1 cellular context compared by ENCODE assay signal in genomic region chr1:228102791-228103620, GRCh38.
TF ChIP-seq lines count a peak whose summit lies in the region.

Gene C1orf35, minus strand, starts transcription at chr1:228103325. Its CDS starts 98 bp downstream, at chr1:228103227.

TF ChIP-seq in HepG2, 621 proteins besides CTCF, POLR2A, EP300 and RAD21 (continued from another document and continues in another):
- TF ChIP-seq BCLAF1 (IDR thresholded peaks at IDR 0.05) = no peak
- no peak for TF ChIP-seq ZNF326 (CRISPR knock-in tag; IDR thresholded peaks at IDR 0.05; ENCODE audit: borderline replicate concordance)
- peak; percentile 62; the same call in 1 of the 2 replicates for TF ChIP-seq E2F2 (CRISPR knock-in tag; IDR thresholded peaks at IDR 0.05; ENCODE audit: borderline replicate concordance)
- peak; percentile 91 for TF ChIP-seq FOXC1 (CRISPR knock-in tag; IDR thresholded peaks at IDR 0.05; ENCODE audit: borderline replicate concordance)
- TF ChIP-seq ZNF354B (CRISPR knock-in tag; IDR thresholded peaks at IDR 0.05) = no peak
- peak; percentile 92 for TF ChIP-seq REL (CRISPR knock-in tag; conservative IDR thresholded peaks at IDR 0.05)
- TF ChIP-seq ZEB1 (IDR thresholded peaks at IDR 0.05; ENCODE audit: insufficient replicate concordance, low read depth) = no peak
- no peak; the same call in 1 of the 2 replicates for TF ChIP-seq ZNF609 (CRISPR knock-in tag; IDR thresholded peaks at IDR 0.05; ENCODE audit: borderline replicate concordance)
- no peak for TF ChIP-seq ZBTB8A (CRISPR knock-in tag; IDR thresholded peaks at IDR 0.05; ENCODE audit: borderline replicate concordance, low read depth)
- peak; percentile 75 for TF ChIP-seq NRL (CRISPR knock-in tag; IDR thresholded peaks at IDR 0.05; ENCODE audit: borderline replicate concordance)
- TF ChIP-seq PRDM10 (CRISPR knock-in tag; IDR thresholded peaks at IDR 0.05; ENCODE audit: low read depth) = no peak
- peak; percentile 50; the same call in 1 of the 2 replicates for TF ChIP-seq ZSCAN12 (CRISPR knock-in tag; IDR thresholded peaks at IDR 0.05)
- no peak for TF ChIP-seq HHEX (CRISPR knock-in tag; IDR thresholded peaks at IDR 0.05)
- TF ChIP-seq ZNF660 (CRISPR knock-in tag; IDR thresholded peaks at IDR 0.05; ENCODE audit: borderline replicate concordance, low read depth) = no peak
- TF ChIP-seq ZMYM4 (CRISPR knock-in tag; IDR thresholded peaks at IDR 0.05) = peak; percentile 87
- TF ChIP-seq SYNCRIP (IDR thresholded peaks at IDR 0.05; ENCODE audit: insufficient read depth, low read depth, low read length) = no peak
- TF ChIP-seq ZNF383 (CRISPR knock-in tag; IDR thresholded peaks at IDR 0.05; ENCODE audit: borderline replicate concordance) = no peak; the same call in 1 of the 2 replicates
- no peak for TF ChIP-seq ATM (IDR thresholded peaks at IDR 0.05; ENCODE audit: borderline replicate concordance)
- TF ChIP-seq MTA3 (CRISPR knock-in tag; IDR thresholded peaks at IDR 0.05) = no peak
- TF ChIP-seq ZNF468 (CRISPR knock-in tag; IDR thresholded peaks at IDR 0.05) = peak; percentile 25; the same call in 1 of the 2 replicates
- peak; percentile 87; the same call in 1 of the 2 replicates for TF ChIP-seq ZNF570 (CRISPR knock-in tag; IDR thresholded peaks at IDR 0.05; ENCODE audit: borderline replicate concordance)
- peak; percentile 79; the same call in 1 of the 2 replicates for TF ChIP-seq ZNF510 (CRISPR knock-in tag; IDR thresholded peaks at IDR 0.05; ENCODE audit: low read depth)
- TF ChIP-seq FLYWCH1 (CRISPR knock-in tag; IDR thresholded peaks at IDR 0.05) = 0 out of 2 replicates have a peak, but pooled peaks have one; percentile 64
- no peak for TF ChIP-seq HNRNPL (IDR thresholded peaks at IDR 0.05; ENCODE audit: low read depth, low read length)
- TF ChIP-seq ZNF10 (CRISPR knock-in tag; IDR thresholded peaks at IDR 0.05; ENCODE audit: borderline replicate concordance, low read depth) = no peak
- no peak for TF ChIP-seq GPN1 (CRISPR knock-in tag; IDR thresholded peaks at IDR 0.05; ENCODE audit: borderline replicate concordance)
- TF ChIP-seq SRSF4 (IDR thresholded peaks at IDR 0.05; ENCODE audit: low read depth, low read length, poor library complexity, severe bottlenecking) = no peak
- TF ChIP-seq ASH2L (IDR thresholded peaks at IDR 0.05; ENCODE audit: insufficient read length, low read depth, low read length) = peak; percentile 44
- no peak for TF ChIP-seq SNRNP70 (IDR thresholded peaks at IDR 0.05; ENCODE audit: low read depth, low read length)
- no peak for TF ChIP-seq RAD51 (IDR thresholded peaks at IDR 0.05; ENCODE audit: borderline replicate concordance)
- TF ChIP-seq EHMT2 (IDR thresholded peaks at IDR 0.05; ENCODE audit: borderline replicate concordance, low read depth, low read length) = no peak
- no peak for TF ChIP-seq AHDC1 (CRISPR knock-in tag; IDR thresholded peaks at IDR 0.05; ENCODE audit: borderline replicate concordance)
- peak; percentile 90 for TF ChIP-seq HOXA5 (CRISPR knock-in tag; IDR thresholded peaks at IDR 0.05)
- peak; percentile 35; the same call in 1 of the 2 replicates for TF ChIP-seq GFI1 (CRISPR knock-in tag; IDR thresholded peaks at IDR 0.05; ENCODE audit: borderline replicate concordance)
- no peak for TF ChIP-seq PRPF4 (IDR thresholded peaks at IDR 0.05; ENCODE audit: low read depth, low read length, poor library complexity, severe bottlenecking)
- TF ChIP-seq CENPT (CRISPR knock-in tag; IDR thresholded peaks at IDR 0.05; ENCODE audit: low read depth) = peak; percentile 94
- 0 out of 2 replicates have a peak, but pooled peaks have one; percentile 35 for TF ChIP-seq SMAD1 (CRISPR knock-in tag; IDR thresholded peaks at IDR 0.05; ENCODE audit: borderline replicate concordance, low read depth)
- TF ChIP-seq CREBL2 (CRISPR knock-in tag; IDR thresholded peaks at IDR 0.05; ENCODE audit: borderline replicate concordance) = no peak; the same call in 1 of the 2 replicates
- TF ChIP-seq ATF3 (CRISPR knock-in tag; IDR thresholded peaks at IDR 0.05) = peak; percentile 41; the same call in 1 of the 2 replicates
- TF ChIP-seq FOXA3 (CRISPR knock-in tag; IDR thresholded peaks at IDR 0.05) = peak; percentile 71
- no peak; the same call in 1 of the 2 replicates for TF ChIP-seq KDM1A (CRISPR knock-in tag; IDR thresholded peaks at IDR 0.05)
- TF ChIP-seq PHF8 (CRISPR knock-in tag; IDR thresholded peaks at IDR 0.05) = peak; percentile 92
- TF ChIP-seq ZBTB14 (CRISPR knock-in tag; IDR thresholded peaks at IDR 0.05) = peak; percentile 81
